In the genomic region with DNA sequence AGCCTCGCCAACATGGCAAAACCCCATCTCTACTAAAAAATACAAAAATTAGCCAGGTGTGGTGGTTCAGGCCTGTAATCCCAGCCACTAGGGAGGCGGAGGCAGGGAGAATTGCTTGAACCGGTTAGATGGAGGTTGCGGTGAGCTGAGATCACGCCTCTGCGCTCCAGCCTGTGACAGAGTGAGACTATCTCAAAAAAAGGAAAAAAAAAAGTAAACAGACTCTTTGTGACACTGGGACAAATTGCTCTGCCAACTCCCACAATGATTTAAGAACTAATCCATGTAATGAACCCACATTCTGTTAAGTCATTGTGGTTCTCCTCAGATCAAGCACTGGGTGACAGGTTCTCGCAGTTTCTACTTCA, we compare ENCODE assay signal across 6 cellular contexts. TPM values are rescaled to one million over a fixed set of nuclear protein-coding genes. Genes with fewer than 3 reads are reported as not detected.
"Had no signal": no experiment of that assay in that cellular context is flagged by ENCODE, and none has a peak within 500 bp of the region (broad histone marks: within the 10 kb centered on the region; RNA-seq: fewer than 3 reads in every experiment).

No MANE protein-coding gene starts in this region.

RNA-seq across cellular contexts. Expression of a gene that starts 16.3 kb away (rescaled TPM):
- total RNA-seq: chondrocyte; dermis microvascular lymphatic vessel endothelial cell; foreskin keratinocyte; gastrocnemius medialis; T-helper 1 cell treated with Interleukin-12 subunit alpha and Interleukin-12 subunit beta and Interleukin-4 antibody, amounts not matched to agents 30 ng/mL and 1 ng/mL, for 36 hours; WTC11 had no signal
